ENCODE assay signal across 8 cellular contexts in genomic region chr2:40760071-40760666, GRCh38.
DNase-seq lines count a peak whose midpoint lies in the region; ATAC-seq and TF ChIP-seq lines count a peak whose summit lies in the region.

No MANE protein-coding gene starts in this region.

- intact Hi-C loops in sciatic nerve (cut with DNase I): no loop called here

- ATAC-seq in GM18909 (IDR thresholded peaks at IDR 0.05; ENCODE audit: poor library complexity, unreplicated experiment) (peak; percentile 76), SK-N-SH treated with all-trans-retinoic acid at 6 μM for 48 hours (peak; percentile 98), sciatic nerve (peak; percentile 45), GM19397 (IDR thresholded peaks at IDR 0.05; ENCODE audit: unreplicated experiment) (no peak)

- H3K4me3 ChIP-seq in foreskin fibroblast (ENCODE audit: low read depth in 1 of 2, low read length in 2 of 2): no peak overlapping the region

- TF ChIP-seq CTCF in foreskin fibroblast (IDR thresholded peaks at IDR 0.05; ENCODE audit: low read depth, low read length): peak; percentile 87

- DNase-seq in COLO668 (lab: John Stamatoyannopoulos, UW; ENCODE audit: unreplicated experiment): peak; percentile 8
- peak; percentile 75 for DNase-seq in LHCN-M2 (ENCODE audit: low read depth)
- peak; percentile 51 to 81 for DNase-seq in foreskin fibroblast
- no peak for DNase-seq in sciatic nerve (ENCODE audit: low spot score)
- no peak for DNase-seq in activated effector memory CD4-positive, alpha-beta T cell treated with anti-CD3 and anti-CD28 coated beads, Interleukin-2, amount 50 U/mL, for 16 hours

TF ChIP-seq in SK-N-SH treated with all-trans-retinoic acid at 6 μM for 48 hours, 23 proteins besides CTCF, POLR2A, EP300 and RAD21:
- TF ChIP-seq ISL1 (CRISPR knock-in tag; IDR thresholded peaks at IDR 0.05): no peak
- no peak for TF ChIP-seq CSDC2 (CRISPR knock-in tag; IDR thresholded peaks at IDR 0.05)
- no peak for TF ChIP-seq ZNF565 (CRISPR knock-in tag; conservative IDR thresholded peaks at IDR 0.05; ENCODE audit: low read depth)
- TF ChIP-seq ZFP30 (CRISPR knock-in tag; IDR thresholded peaks at IDR 0.05): no peak
- TF ChIP-seq SNAI2 (CRISPR knock-in tag; IDR thresholded peaks at IDR 0.05): no peak
- TF ChIP-seq, protein P1, sequence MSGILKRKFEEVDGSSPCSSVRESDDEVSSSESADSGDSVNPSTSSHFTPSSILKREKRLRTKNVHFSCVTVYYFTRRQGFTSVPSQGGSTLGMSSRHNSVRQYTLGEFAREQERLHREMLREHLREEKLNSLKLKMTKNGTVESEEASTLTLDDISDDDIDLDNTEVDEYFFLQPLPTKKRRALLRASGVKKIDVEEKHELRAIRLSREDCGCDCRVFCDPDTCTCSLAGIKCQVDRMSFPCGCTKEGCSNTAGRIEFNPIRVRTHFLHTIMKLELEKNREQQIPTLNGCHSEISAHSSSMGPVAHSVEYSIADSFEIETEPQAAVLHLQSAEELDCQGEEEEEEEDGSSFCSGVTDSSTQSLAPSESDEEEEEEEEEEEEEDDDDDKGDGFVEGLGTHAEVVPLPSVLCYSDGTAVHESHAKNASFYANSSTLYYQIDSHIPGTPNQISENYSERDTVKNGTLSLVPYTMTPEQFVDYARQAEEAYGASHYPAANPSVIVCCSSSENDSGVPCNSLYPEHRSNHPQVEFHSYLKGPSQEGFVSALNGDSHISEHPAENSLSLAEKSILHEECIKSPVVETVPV (CRISPR knock-in tag; IDR thresholded peaks at IDR 0.05): no peak
- no peak for TF ChIP-seq TSHZ2 (CRISPR knock-in tag; IDR thresholded peaks at IDR 0.05)
- no peak for TF ChIP-seq ZC3H10 (CRISPR knock-in tag; IDR thresholded peaks at IDR 0.05)
- no peak for TF ChIP-seq PATZ1 (CRISPR knock-in tag; IDR thresholded peaks at IDR 0.05; ENCODE audit: borderline replicate concordance)
- no peak for TF ChIP-seq TCF4 (CRISPR knock-in tag; IDR thresholded peaks at IDR 0.05; ENCODE audit: borderline replicate concordance)
- no peak for TF ChIP-seq GLIS3 (CRISPR knock-in tag; IDR thresholded peaks at IDR 0.05)
- TF ChIP-seq, protein P2, sequence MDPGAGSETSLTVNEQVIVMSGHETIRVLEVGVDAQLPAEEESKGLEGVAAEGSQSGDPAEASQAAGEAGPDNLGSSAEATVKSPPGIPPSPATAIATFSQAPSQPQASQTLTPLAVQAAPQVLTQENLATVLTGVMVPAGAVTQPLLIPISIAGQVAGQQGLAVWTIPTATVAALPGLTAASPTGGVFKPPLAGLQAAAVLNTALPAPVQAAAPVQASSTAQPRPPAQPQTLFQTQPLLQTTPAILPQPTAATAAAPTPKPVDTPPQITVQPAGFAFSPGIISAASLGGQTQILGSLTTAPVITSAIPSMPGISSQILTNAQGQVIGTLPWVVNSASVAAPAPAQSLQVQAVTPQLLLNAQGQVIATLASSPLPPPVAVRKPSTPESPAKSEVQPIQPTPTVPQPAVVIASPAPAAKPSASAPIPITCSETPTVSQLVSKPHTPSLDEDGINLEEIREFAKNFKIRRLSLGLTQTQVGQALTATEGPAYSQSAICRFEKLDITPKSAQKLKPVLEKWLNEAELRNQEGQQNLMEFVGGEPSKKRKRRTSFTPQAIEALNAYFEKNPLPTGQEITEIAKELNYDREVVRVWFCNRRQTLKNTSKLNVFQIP (CRISPR knock-in tag; IDR thresholded peaks at IDR 0.05; ENCODE audit: borderline replicate concordance, low read depth): no peak
- no peak for TF ChIP-seq BACH2 (CRISPR knock-in tag; IDR thresholded peaks at IDR 0.05; ENCODE audit: borderline replicate concordance)
- TF ChIP-seq ARNTL (CRISPR knock-in tag; IDR thresholded peaks at IDR 0.05; ENCODE audit: borderline replicate concordance, low read depth): no peak
- no peak for TF ChIP-seq ZFP3 (CRISPR knock-in tag; IDR thresholded peaks at IDR 0.05)
TF ChIP-seq in SK-N-SH treated with all-trans-retinoic acid at 6 μM for 48 hours: peak in this region for 0.

Comparison
In these comparisons a context has a peak if more than half of its experiments do, and no peak if none do; other contexts are left out.
1. DNase-seq: peak in COLO668 (single experiment), LHCN-M2 (single experiment) and foreskin fibroblast (2 of 2); none in sciatic nerve (single experiment) and activated effector memory CD4-positive, alpha-beta T cell treated with anti-CD3 and anti-CD28 coated beads, Interleukin-2, amount 50 U/mL, for 16 hours (single experiment).